Comparison of ENCODE assay signal across 1 cellular context in the genomic region with DNA sequence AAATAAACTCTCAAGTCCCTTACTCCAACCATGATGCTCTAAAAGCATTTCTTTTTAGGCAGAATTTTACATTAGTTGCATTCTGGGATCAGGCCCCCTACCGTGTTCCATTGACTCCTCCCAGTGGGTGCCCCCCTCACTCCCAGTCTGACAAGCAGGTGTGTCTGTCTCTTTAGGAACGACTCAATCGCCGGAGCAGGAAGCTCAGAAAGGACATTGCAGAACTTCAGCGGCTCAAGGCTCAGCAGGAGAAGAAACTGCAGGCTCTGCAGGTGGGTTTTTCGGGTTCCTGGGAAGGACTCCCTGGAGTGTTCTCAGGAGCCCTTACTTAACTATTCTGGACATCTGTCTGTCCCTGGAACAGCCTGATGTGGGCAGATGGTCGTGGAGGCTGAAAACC.
TF ChIP-seq lines count a peak whose summit lies in the region.

No MANE protein-coding gene starts in this region.

TF ChIP-seq in GM23338, 12 proteins besides CTCF, POLR2A, EP300 and RAD21 (continued from another document):
- TF ChIP-seq ZNF462 (CRISPR knock-in tag; IDR thresholded peaks at IDR 0.05) = no peak
- no peak for TF ChIP-seq REST (IDR thresholded peaks at IDR 0.05; ENCODE audit: unreplicated experiment)
- no peak for TF ChIP-seq EZH2phosphoT487 (IDR thresholded peaks at IDR 0.05; ENCODE audit: unreplicated experiment)
- TF ChIP-seq ZNF114 (CRISPR knock-in tag; IDR thresholded peaks at IDR 0.05) = no peak
- TF ChIP-seq CREB1 (CRISPR knock-in tag; IDR thresholded peaks at IDR 0.05; ENCODE audit: low read depth) = no peak
- TF ChIP-seq NANOG (IDR thresholded peaks at IDR 0.05; ENCODE audit: borderline replicate concordance) = no peak
